In genomic region chr16:27083861-27084261, GRCh38 we compare ENCODE assay signal across 26 cellular contexts. TPM values are rescaled to one million over a fixed set of nuclear protein-coding genes. Genes with fewer than 3 reads are reported as not detected.
A peak's percentile ranks its signal among the peaks of the same experiment; 100 is the strongest.
DNase-seq lines count a peak whose midpoint lies in the region; ATAC-seq, FAIRE-seq and TF ChIP-seq lines count a peak whose summit lies in the region.
"Had no signal": no experiment of that assay in that cellular context is flagged by ENCODE, and none has a peak within 500 bp of the region (broad histone marks: within the 10 kb centered on the region; RNA-seq: fewer than 3 reads in every experiment).

No MANE protein-coding gene starts in this region.

- in situ Hi-C loops in K562 (cut with MboI) = no loop called here
- in situ Hi-C loops in GM13976 (cut with MboI; ENCODE audit: low sequenced_read_pairs, unreplicated experiment) = no loop called here

- POLR2A ChIA-PET in K562 (lab: Yijun Ruan, JAX) = interaction anchor here (0.8 to 1.3 kb wide), 2 partner anchors 15 to 367 kb away, joined by 3 to 4 read pairs; no protein-coding TSS in a partner anchor

- no peaks in the 10 kb centered on the region for H3K79me2 ChIP-seq in K562 (ENCODE audit: control insufficient read depth, insufficient read depth, low read length)

- intact Hi-C loops in K562 (cut with micrococcal nuclease) = no loop called here

- no peak for TF ChIP-seq RAD21 in K562 (CRISPR knock-in tag; conservative IDR thresholded peaks at IDR 0.05 in 1 of 2, IDR thresholded peaks at IDR 0.05 in 1 of 2)

- peak; percentile 37 for DNase-seq in AG08396 (ENCODE audit: low spot score)
- peak; percentile 27 to 87 (median 76) for DNase-seq in K562 (ENCODE audit: extremely low read depth in 1 of 4, low spot score in 3 of 4)
- DNase-seq in iPS-NIHi7 (ENCODE audit: extremely low spot score) = peak; percentile 60
- DNase-seq in HPDE6-E6E7 (ENCODE audit: extremely low spot score) = no peak
- no peak for DNase-seq in activated CD8-positive, alpha-beta memory T cell treated with anti-CD3 and anti-CD28 coated beads, Interleukin-2, amount 10 ng/mL, durations not matched to agents 7 days and 5 days
- no peak for DNase-seq in GM13976 (ENCODE audit: low spot score)
- DNase-seq: activated CD4-positive, alpha-beta T cell treated with anti-CD3 and anti-CD28 coated beads, Interleukin-2, amount 50 U/mL, for 4 hours; activated naive CD4-positive, alpha-beta T cell treated with anti-CD3 and anti-CD28 coated beads for 36 hours; activated T-cell treated with anti-CD3 and anti-CD28 coated beads for 4 hours; aorta; CD8-positive, alpha-beta T cell; cerebellar nuclear complex; DND-41; hippocampal formation; left cardiac atrium; NK-92 treated with Interleukin-12 subunit alpha and Interleukin-12 subunit beta, amount 100 ng/mL, for 24 hours; RPMI8226 had no signal

- no peaks in the 10 kb centered on the region for H3K9me3 Mint-ChIP-seq in activated CD8-positive, alpha-beta memory T cell treated with anti-CD3 and anti-CD28 coated beads, Interleukin-2, amount 10 ng/mL, durations not matched to agents 7 days and 5 days (ENCODE audit: low read depth)
- H3K9me3 Mint-ChIP-seq: activated naive CD4-positive, alpha-beta T cell treated with anti-CD3 and anti-CD28 coated beads for 36 hours; CD8-positive, alpha-beta T cell; stimulated activated naive CD8-positive, alpha-beta T cell treated with anti-CD3 and anti-CD28 coated beads, Interleukin-15, Interleukin-2, amounts not matched to agents 100 ng/mL and 50 ng/mL, for 24 hours; T-cell had no signal

- H3K4me3 ChIP-seq in HUES64 (ENCODE audit: low read length) (peak overlapping the region; percentile 34; the same call in 1 of the 2 replicates), K562 (no peak overlapping the region)
- H3K4me3 ChIP-seq: HAP-1, upper lobe of left lung had no signal

- WGBS in HUES64 = 52% methylated on average over 11 of the region's 11 CpGs
- 7% methylated on average over 9 of the region's 11 CpGs for WGBS in K562 (ENCODE audit: insufficient coverage, low coverage, missing lambda C conversion rate)

- H3K4me1 ChIP-seq in HUES64 (ENCODE audit: insufficient read depth, low read length) (peaks cover 9% of the 10 kb centered on the region), K562 (replicated peaks in 1 of 2; ENCODE audit: control insufficient read depth in 2 of 2, insufficient read depth in 2 of 2, low read length in 2 of 2) (no peaks in the 10 kb centered on the region)
- H3K4me1 ChIP-seq: HAP-1, upper lobe of left lung had no signal

- H3K9ac ChIP-seq in HUES64 (ENCODE audit: low read depth, low read length) (peak overlapping the region; percentile 34; the same call in 1 of the 2 replicates), K562 (ENCODE audit: insufficient read depth in 1 of 2, low read depth in 2 of 2, low read length in 2 of 2) (no peak overlapping the region)

- no peaks in the 10 kb centered on the region for H3K9me3 ChIP-seq in HUES64 (ENCODE audit: insufficient read depth, low read depth, low read length)
- no peaks in the 10 kb centered on the region for H3K9me3 ChIP-seq in K562 (replicated peaks; ENCODE audit: control insufficient read depth, insufficient read depth, low read depth, low read length)
- H3K9me3 ChIP-seq: HAP-1, upper lobe of left lung had no signal

- no peaks in the 10 kb centered on the region for H3K4me1 Mint-ChIP-seq in activated CD8-positive, alpha-beta memory T cell treated with anti-CD3 and anti-CD28 coated beads, Interleukin-2, amount 10 ng/mL, durations not matched to agents 7 days and 5 days
- H3K4me1 Mint-ChIP-seq: T-cell had no signal

- peak overlapping the region; percentile 44; the same call in 1 of the 2 replicates for H2AFZ ChIP-seq in K562 (ENCODE audit: low read depth, low read length)

- FAIRE-seq in K562 (lab: Jason Lieb, UNC) = peak; percentile 67

- ATAC-seq in K562 = peak; percentile 95
- ATAC-seq in HG02588 (IDR thresholded peaks at IDR 0.05; ENCODE audit: unreplicated experiment) = no peak
- no peak for ATAC-seq in activated CD8-positive, alpha-beta memory T cell treated with anti-CD3 and anti-CD28 coated beads, Interleukin-2, amount 10 ng/mL, durations not matched to agents 7 days and 5 days
- ATAC-seq: CD8-positive, alpha-beta T cell; sciatic nerve; T-cell had no signal

- H4K20me1 ChIP-seq in K562 (replicated peaks; ENCODE audit: control insufficient read depth, insufficient read depth, low read length) = no peaks in the 10 kb centered on the region

- no peaks in the 10 kb centered on the region for H3K36me3 Mint-ChIP-seq in activated CD8-positive, alpha-beta memory T cell treated with anti-CD3 and anti-CD28 coated beads, Interleukin-2, amount 10 ng/mL, durations not matched to agents 7 days and 5 days
- H3K36me3 Mint-ChIP-seq: CD8-positive, alpha-beta T cell; T-cell had no signal

- H3K27me3 Mint-ChIP-seq in activated CD8-positive, alpha-beta memory T cell treated with anti-CD3 and anti-CD28 coated beads, Interleukin-2, amount 10 ng/mL, durations not matched to agents 7 days and 5 days = peaks cover 6% of the 10 kb centered on the region

- no peak for TF ChIP-seq EP300 in K562 (IDR thresholded peaks at IDR 0.05; ENCODE audit: low read length)

- H3K4me2 ChIP-seq in K562 (ENCODE audit: insufficient read depth, low read length) = no peak overlapping the region

- no peaks in the 10 kb centered on the region for H3K9me1 ChIP-seq in K562 (ENCODE audit: control insufficient read depth, insufficient read depth, low read length)

- no peak for TF ChIP-seq POLR2A in K562 (conservative IDR thresholded peaks at IDR 0.05)

- H3K27ac Mint-ChIP-seq in activated CD8-positive, alpha-beta memory T cell treated with anti-CD3 and anti-CD28 coated beads, Interleukin-2, amount 10 ng/mL, durations not matched to agents 7 days and 5 days = no peak overlapping the region
- H3K27ac Mint-ChIP-seq: activated naive CD4-positive, alpha-beta T cell treated with anti-CD3 and anti-CD28 coated beads for 36 hours; CD8-positive, alpha-beta T cell; stimulated activated naive CD8-positive, alpha-beta T cell treated with anti-CD3 and anti-CD28 coated beads, Interleukin-15, Interleukin-2, amounts not matched to agents 100 ng/mL and 50 ng/mL, for 24 hours; T-cell had no signal

- no peaks in the 10 kb centered on the region for H3K27me3 ChIP-seq in HUES64 (ENCODE audit: insufficient read depth, low read length)
- H3K27me3 ChIP-seq in K562 (ENCODE audit: control insufficient read depth in 2 of 2, insufficient read depth in 2 of 2, low read length in 2 of 2) = peaks cover 0 to 5% of the 10 kb centered on the region in 2 experiments; a peak in 1 of 5 replicates
- H3K27me3 ChIP-seq: upper lobe of left lung had no signal

- H3K36me3 ChIP-seq in HUES64 (ENCODE audit: insufficient read depth, low read length) = no peaks in the 10 kb centered on the region
- no peaks in the 10 kb centered on the region for H3K36me3 ChIP-seq in K562 (ENCODE audit: control insufficient read depth, insufficient read depth, low read length)
- H3K36me3 ChIP-seq: HAP-1, upper lobe of left lung had no signal

- no peak overlapping the region for H3K4me3 Mint-ChIP-seq in activated CD8-positive, alpha-beta memory T cell treated with anti-CD3 and anti-CD28 coated beads, Interleukin-2, amount 10 ng/mL, durations not matched to agents 7 days and 5 days
- H3K4me3 Mint-ChIP-seq: activated naive CD4-positive, alpha-beta T cell treated with anti-CD3 and anti-CD28 coated beads for 36 hours; CD8-positive, alpha-beta T cell; stimulated activated naive CD8-positive, alpha-beta T cell treated with anti-CD3 and anti-CD28 coated beads, Interleukin-15, Interleukin-2, amounts not matched to agents 100 ng/mL and 50 ng/mL, for 24 hours; T-cell had no signal

- H3K27ac ChIP-seq in HUES64 (ENCODE audit: low read depth, low read length) (no peak overlapping the region), K562 (ENCODE audit: extremely low read depth, low read depth, low read length) (no peak overlapping the region)
- H3K27ac ChIP-seq: upper lobe of left lung had no signal

- TF ChIP-seq CTCF in K562 (IDR thresholded peaks at IDR 0.05 in 2 of 3, conservative IDR thresholded peaks at IDR 0.05 in 1 of 3; ENCODE audit: insufficient read depth in 2 of 3, low read depth in 1 of 3, low read length in 3 of 3) = no peak
- TF ChIP-seq CTCF in GM13976 (IDR thresholded peaks at IDR 0.05; ENCODE audit: borderline replicate concordance, control extremely low read depth, extremely low read depth, insufficient read depth, missing control alignments) = no peak

- no TSS peak for BruUV-seq in K562 (replicated peaks; lab: Mats Ljungman, UMichigan)

- CTCF ChIA-PET in K562 (lab: Yijun Ruan, JAX; ENCODE audit: low intra/inter-chr PET ratio) = interaction anchor here (0.9 kb wide), 1 partner anchor 26 kb away, joined by 3 read pairs; no protein-coding TSS in a partner anchor
- CTCF ChIA-PET in activated CD8-positive, alpha-beta memory T cell treated with anti-CD3 and anti-CD28 coated beads, Interleukin-2, amount 10 ng/mL, durations not matched to agents 7 days and 5 days (lab: Charles Lee) = no interaction called here

TF ChIP-seq in K562, 482 proteins besides CTCF, POLR2A, EP300 and RAD21 (continues in another document):
- no peak for TF ChIP-seq MAFF (IDR thresholded peaks at IDR 0.05; ENCODE audit: low read length)
- TF ChIP-seq EP400 (IDR thresholded peaks at IDR 0.05) = no peak
- no peak for TF ChIP-seq ATF1 (CRISPR knock-in tag; IDR thresholded peaks at IDR 0.05)
- peak; percentile 15; the same call in 1 of the 2 replicates for TF ChIP-seq ATF1 (tag; IDR thresholded peaks at IDR 0.05)
- peak; percentile 91 for TF ChIP-seq NFYB (IDR thresholded peaks at IDR 0.05; ENCODE audit: extremely low read depth, insufficient read length)

RNA-seq across cellular contexts. Expression of gene C16orf82, which starts 17.1 kb away (rescaled TPM):
- polyA plus RNA-seq in HUES64 (2013, experiment 1 of 2) = not detected
- not detected for polyA plus RNA-seq in HUES64 (2013, experiment 2 of 2)
- total RNA-seq in K562 (2011; cell fraction: chromatin; rRNA removed; ENCODE audit: low replicate concordance) = not detected in 2 replicates
- total RNA-seq in K562 (2011; cell fraction: nucleolus; rRNA removed) = not detected in 2 replicates
- not detected in 2 replicates for total RNA-seq in K562 (2011; cell fraction: nucleoplasm; rRNA removed)
- total RNA-seq in K562 (2014; rRNA removed) (not detected in 2 replicates), K562 (2014; rRNA removed; fragmentation: Illumina TruSeq; extraction: Trizol) (not detected in 2 replicates), K562 (2015; rRNA removed; fragmentation: Illumina TruSeq; extraction: Trizol) (not detected in 2 replicates), K562 (2021) (not detected in 2 replicates)
- polyA plus RNA-seq in K562 (2011; rRNA removed) (not detected in 2 replicates), K562 (2014; fragmentation: Illumina TruSeq; extraction: Trizol) (not detected in 2 replicates), K562 (2014; fragmentation: Nextera tagmentation; extraction: Ambion mirVana) (not detected), K562 (2014; rRNA removed) (not detected in 2 replicates)
- not detected in 2 replicates for polyA plus RNA-seq in K562 (2011; cell fraction: cytosol; rRNA removed)
- not detected in 2 replicates for polyA plus RNA-seq in K562 (2011; cell fraction: nucleus; rRNA removed)
- not detected in 2 replicates for polyA plus RNA-seq in K562 (2012)
- polyA minus RNA-seq in K562 (2011; rRNA and poly(A)+ RNA removed) = not detected in 2 replicates
- not detected in 2 replicates for polyA minus RNA-seq in K562 (2011; cell fraction: cytosol; rRNA and poly(A)+ RNA removed)
- polyA minus RNA-seq in K562 (2011; cell fraction: nucleus; rRNA and poly(A)+ RNA removed) = not detected in 2 replicates
- total RNA-seq in activated CD8-positive, alpha-beta memory T cell treated with anti-CD3 and anti-CD28 coated beads, Interleukin-2, amount 10 ng/mL, durations not matched to agents 7 days and 5 days = not detected
- total RNA-seq: activated naive CD4-positive, alpha-beta T cell treated with anti-CD3 and anti-CD28 coated beads for 36 hours; aorta; CD8-positive, alpha-beta T cell; left cardiac atrium; osteoblast; T-cell; upper lobe of left lung had no signal
- polyA plus RNA-seq: AG04450, aorta had no signal

Comparison
In these comparisons a context has a peak if more than half of its experiments do, and no peak if none do; other contexts are left out.
1. DNase-seq: peak in AG08396 (single experiment), K562 (4 of 4) and iPS-NIHi7 (single experiment); none in HPDE6-E6E7 (single experiment), activated CD8-positive, alpha-beta memory T cell treated with anti-CD3 and anti-CD28 coated beads, Interleukin-2, amount 10 ng/mL, durations not matched to agents 7 days and 5 days (single experiment) and GM13976 (single experiment).